In genomic region chr10:72062341-72062740, GRCh38 we compare ENCODE assay signal across 22 cellular contexts. TPM values are rescaled to one million over a fixed set of nuclear protein-coding genes. Genes with fewer than 3 reads are reported as not detected.
DNase-seq lines count a peak whose midpoint lies in the region; ATAC-seq and TF ChIP-seq lines count a peak whose summit lies in the region.
"Had no signal": no experiment of that assay in that cellular context is flagged by ENCODE, and none has a peak within 500 bp of the region (broad histone marks: within the 10 kb centered on the region; RNA-seq: fewer than 3 reads in every experiment).

No MANE protein-coding gene starts in this region.

- H3K27me3 Mint-ChIP-seq in type B pancreatic cell = no peaks in the 10 kb centered on the region
- H3K27me3 Mint-ChIP-seq in activated CD8-positive, alpha-beta memory T cell treated with anti-CD3 and anti-CD28 coated beads, Interleukin-2, amount 10 ng/mL, durations not matched to agents 7 days and 5 days = no peaks in the 10 kb centered on the region

- H3K9me3 Mint-ChIP-seq in type B pancreatic cell = no peaks in the 10 kb centered on the region
- no peaks in the 10 kb centered on the region for H3K9me3 Mint-ChIP-seq in activated CD8-positive, alpha-beta memory T cell treated with anti-CD3 and anti-CD28 coated beads, Interleukin-2, amount 10 ng/mL, durations not matched to agents 7 days and 5 days (ENCODE audit: low read depth)
- H3K9me3 Mint-ChIP-seq: mesothelial cell of epicardium; T-helper 1 cell treated with Interleukin-12 subunit alpha and Interleukin-12 subunit beta and Interleukin-4 antibody, amounts not matched to agents 30 μg/mL and 1 μg/mL, for 36 hours had no signal

- H3K36me3 ChIP-seq in right atrium auricular region = no peaks in the 10 kb centered on the region
- H3K36me3 ChIP-seq: esophagus squamous epithelium, thoracic aorta had no signal

- no peak for TF ChIP-seq CTCF in right atrium auricular region (IDR thresholded peaks at IDR 0.05)
- no peak for TF ChIP-seq CTCF in epithelial cell of esophagus (IDR thresholded peaks at IDR 0.05; ENCODE audit: insufficient read depth, low read depth, low read length, missing control alignments)
- TF ChIP-seq CTCF in type B pancreatic cell (conservative IDR thresholded peaks at IDR 0.05) = no peak

- no peak overlapping the region for H3K4me3 Mint-ChIP-seq in type B pancreatic cell
- H3K4me3 Mint-ChIP-seq in activated CD8-positive, alpha-beta memory T cell treated with anti-CD3 and anti-CD28 coated beads, Interleukin-2, amount 10 ng/mL, durations not matched to agents 7 days and 5 days = no peak overlapping the region
- H3K4me3 Mint-ChIP-seq: mesothelial cell of epicardium; T-helper 1 cell treated with Interleukin-12 subunit alpha and Interleukin-12 subunit beta and Interleukin-4 antibody, amounts not matched to agents 30 μg/mL and 1 μg/mL, for 36 hours had no signal

- intact Hi-C loops in left cardiac atrium (cut with DNase I) = loop anchor here in 1 of 2 donors (10.0 kb wide), 1 partner anchor 272 kb away; no protein-coding TSS in a partner anchor

- CTCF ChIA-PET in activated CD8-positive, alpha-beta memory T cell treated with anti-CD3 and anti-CD28 coated beads, Interleukin-2, amount 10 ng/mL, durations not matched to agents 7 days and 5 days (lab: Charles Lee) = interaction anchor here (1.3 to 2.5 kb wide), 4 partner anchors 11 to 275 kb away, joined by 3 to 12 read pairs (median 4); no protein-coding TSS in a partner anchor

- no peaks in the 10 kb centered on the region for H3K9me3 ChIP-seq in right atrium auricular region
- H3K9me3 ChIP-seq: esophagus squamous epithelium, thoracic aorta had no signal

- peaks cover 0 to 32% of the 10 kb centered on the region in 2 donors for H3K4me1 ChIP-seq in right atrium auricular region

- no peak for ATAC-seq in left cardiac atrium
- no peak for ATAC-seq in activated CD8-positive, alpha-beta memory T cell treated with anti-CD3 and anti-CD28 coated beads, Interleukin-2, amount 10 ng/mL, durations not matched to agents 7 days and 5 days
- ATAC-seq in GM21360 (IDR thresholded peaks at IDR 0.05; ENCODE audit: unreplicated experiment) = no peak
- no peak for ATAC-seq in HG02840 (IDR thresholded peaks at IDR 0.05; ENCODE audit: low FRiP score, unreplicated experiment)
- ATAC-seq: left lobe of liver, right cardiac atrium had no signal

- no peaks in the 10 kb centered on the region for H3K36me3 Mint-ChIP-seq in type B pancreatic cell
- peaks cover 10% of the 10 kb centered on the region for H3K36me3 Mint-ChIP-seq in activated CD8-positive, alpha-beta memory T cell treated with anti-CD3 and anti-CD28 coated beads, Interleukin-2, amount 10 ng/mL, durations not matched to agents 7 days and 5 days
- H3K36me3 Mint-ChIP-seq: mesothelial cell of epicardium had no signal

- H3K27me3 ChIP-seq in right atrium auricular region = no peaks in the 10 kb centered on the region

- no peak overlapping the region for H3K27ac ChIP-seq in right atrium auricular region
- H3K27ac ChIP-seq: esophagus squamous epithelium, thoracic aorta, VCaP had no signal

- peaks cover 25% of the 10 kb centered on the region for H3K4me1 Mint-ChIP-seq in type B pancreatic cell (ENCODE audit: unreplicated experiment)
- no peaks in the 10 kb centered on the region for H3K4me1 Mint-ChIP-seq in activated CD8-positive, alpha-beta memory T cell treated with anti-CD3 and anti-CD28 coated beads, Interleukin-2, amount 10 ng/mL, durations not matched to agents 7 days and 5 days

- H3K27ac Mint-ChIP-seq in type B pancreatic cell = peak overlapping the region; percentile 46
- H3K27ac Mint-ChIP-seq in activated CD8-positive, alpha-beta memory T cell treated with anti-CD3 and anti-CD28 coated beads, Interleukin-2, amount 10 ng/mL, durations not matched to agents 7 days and 5 days = no peak overlapping the region
- H3K27ac Mint-ChIP-seq: mesothelial cell of epicardium; T-helper 1 cell treated with Interleukin-12 subunit alpha and Interleukin-12 subunit beta and Interleukin-4 antibody, amounts not matched to agents 30 μg/mL and 1 μg/mL, for 36 hours had no signal

- no peak overlapping the region for H3K4me3 ChIP-seq in right atrium auricular region
- H3K4me3 ChIP-seq in epithelial cell of esophagus (ENCODE audit: low read length) = no peak overlapping the region
- H3K4me3 ChIP-seq: esophagus squamous epithelium, thoracic aorta had no signal

- peak; percentile 2 for DNase-seq in left cardiac atrium
- DNase-seq in right atrium auricular region (ENCODE audit: low spot score) = no peak
- DNase-seq in RPMI7951 (ENCODE audit: low read depth) = peak; percentile 33
- DNase-seq in epithelial cell of esophagus (ENCODE audit: low read depth) = peak; percentile 34
- no peak for DNase-seq in type B pancreatic cell (ENCODE audit: extremely low spot score, unreplicated experiment)
- DNase-seq in activated CD8-positive, alpha-beta memory T cell treated with anti-CD3 and anti-CD28 coated beads, Interleukin-2, amount 10 ng/mL, durations not matched to agents 7 days and 5 days = no peak
- DNase-seq: activated CD4-positive, alpha-beta T cell treated with anti-CD3 and anti-CD28 coated beads, Interleukin-2, amount 50 U/mL, for 1 hour; central memory CD4-positive, alpha-beta T cell; DMS79 treated with DMSO at 0.1 percent for 48 hours; esophagus squamous epithelium; NCI-H1105; NCI-H2171 treated with DMSO at 0.1 percent for 48 hours; OCI-M1; right cardiac atrium; SHP77 treated with DMSO at 0.1 percent for 48 hours had no signal

RNA-seq across cellular contexts. Expression of gene SPOCK2, which starts 26.0 kb away (rescaled TPM):
- total RNA-seq in left cardiac atrium (1 to 10 TPM; 8.1 to 9.8 TPM), right atrium auricular region (10 to 100 TPM; 19.3 to 19.8 TPM), type B pancreatic cell (ENCODE audit: low replicate concordance) (13.8 TPM in 2 replicates)
- 0.10 and 0.72 TPM in 2 replicates for total RNA-seq in RPMI7951 (2014; rRNA removed; shearing (Covaris generic))
- 100 to 1,000 TPM in 1 of 2 experiments, 10 to 100 TPM in 1; 51.9 to 127 TPM for total RNA-seq in activated CD8-positive, alpha-beta memory T cell treated with anti-CD3 and anti-CD28 coated beads, Interleukin-2, amount 10 ng/mL, durations not matched to agents 7 days and 5 days

Comparison
In these comparisons a context has a peak if more than half of its experiments do, and no peak if none do; other contexts are left out.
1. DNase-seq: peak in left cardiac atrium (single experiment), RPMI7951 (single experiment) and epithelial cell of esophagus (single experiment); none in right atrium auricular region (single experiment), type B pancreatic cell (single experiment) and activated CD8-positive, alpha-beta memory T cell treated with anti-CD3 and anti-CD28 coated beads, Interleukin-2, amount 10 ng/mL, durations not matched to agents 7 days and 5 days (single experiment).